ENCODE assay signal across 1 cellular context in the genomic region with DNA sequence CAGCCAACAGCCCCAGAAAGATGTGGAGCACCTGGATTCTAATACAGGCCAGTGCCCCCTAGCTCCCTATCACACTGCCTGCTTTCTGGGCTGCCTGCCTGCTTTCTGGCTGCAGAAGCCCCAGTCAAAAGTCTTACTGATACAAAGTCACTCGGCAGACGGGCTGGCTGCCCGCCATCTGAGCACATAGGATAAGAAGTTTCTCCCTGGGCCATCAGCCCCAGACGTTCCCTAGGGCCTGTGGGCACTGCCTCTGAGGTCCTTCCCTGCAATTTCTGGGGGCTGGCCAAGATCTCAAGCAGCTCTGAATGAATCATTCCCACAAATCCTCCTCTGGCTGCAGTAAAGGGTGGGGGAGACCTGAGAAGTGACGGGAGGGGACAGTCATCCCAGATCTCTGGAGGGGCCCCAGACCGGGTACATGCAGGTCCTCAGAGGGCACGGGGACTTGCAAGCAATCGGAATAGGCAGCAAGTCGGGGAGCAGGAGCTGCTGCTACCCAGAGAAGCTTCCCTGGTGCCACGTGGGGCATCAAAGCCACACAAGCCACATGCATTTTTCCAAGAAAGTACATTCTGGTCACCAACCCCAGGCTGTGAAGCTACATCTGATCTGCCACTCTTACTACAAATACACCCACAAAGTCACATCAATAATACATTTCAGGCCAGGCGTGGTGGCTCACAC.
TF ChIP-seq lines count a peak whose summit lies in the region.

No MANE protein-coding gene starts in this region.

TF ChIP-seq in H1, 55 proteins besides CTCF, POLR2A, EP300 and RAD21:
- no peak for TF ChIP-seq TAF1 (IDR thresholded peaks at IDR 0.05; ENCODE audit: low read depth, low read length)
- TF ChIP-seq, protein P1, sequence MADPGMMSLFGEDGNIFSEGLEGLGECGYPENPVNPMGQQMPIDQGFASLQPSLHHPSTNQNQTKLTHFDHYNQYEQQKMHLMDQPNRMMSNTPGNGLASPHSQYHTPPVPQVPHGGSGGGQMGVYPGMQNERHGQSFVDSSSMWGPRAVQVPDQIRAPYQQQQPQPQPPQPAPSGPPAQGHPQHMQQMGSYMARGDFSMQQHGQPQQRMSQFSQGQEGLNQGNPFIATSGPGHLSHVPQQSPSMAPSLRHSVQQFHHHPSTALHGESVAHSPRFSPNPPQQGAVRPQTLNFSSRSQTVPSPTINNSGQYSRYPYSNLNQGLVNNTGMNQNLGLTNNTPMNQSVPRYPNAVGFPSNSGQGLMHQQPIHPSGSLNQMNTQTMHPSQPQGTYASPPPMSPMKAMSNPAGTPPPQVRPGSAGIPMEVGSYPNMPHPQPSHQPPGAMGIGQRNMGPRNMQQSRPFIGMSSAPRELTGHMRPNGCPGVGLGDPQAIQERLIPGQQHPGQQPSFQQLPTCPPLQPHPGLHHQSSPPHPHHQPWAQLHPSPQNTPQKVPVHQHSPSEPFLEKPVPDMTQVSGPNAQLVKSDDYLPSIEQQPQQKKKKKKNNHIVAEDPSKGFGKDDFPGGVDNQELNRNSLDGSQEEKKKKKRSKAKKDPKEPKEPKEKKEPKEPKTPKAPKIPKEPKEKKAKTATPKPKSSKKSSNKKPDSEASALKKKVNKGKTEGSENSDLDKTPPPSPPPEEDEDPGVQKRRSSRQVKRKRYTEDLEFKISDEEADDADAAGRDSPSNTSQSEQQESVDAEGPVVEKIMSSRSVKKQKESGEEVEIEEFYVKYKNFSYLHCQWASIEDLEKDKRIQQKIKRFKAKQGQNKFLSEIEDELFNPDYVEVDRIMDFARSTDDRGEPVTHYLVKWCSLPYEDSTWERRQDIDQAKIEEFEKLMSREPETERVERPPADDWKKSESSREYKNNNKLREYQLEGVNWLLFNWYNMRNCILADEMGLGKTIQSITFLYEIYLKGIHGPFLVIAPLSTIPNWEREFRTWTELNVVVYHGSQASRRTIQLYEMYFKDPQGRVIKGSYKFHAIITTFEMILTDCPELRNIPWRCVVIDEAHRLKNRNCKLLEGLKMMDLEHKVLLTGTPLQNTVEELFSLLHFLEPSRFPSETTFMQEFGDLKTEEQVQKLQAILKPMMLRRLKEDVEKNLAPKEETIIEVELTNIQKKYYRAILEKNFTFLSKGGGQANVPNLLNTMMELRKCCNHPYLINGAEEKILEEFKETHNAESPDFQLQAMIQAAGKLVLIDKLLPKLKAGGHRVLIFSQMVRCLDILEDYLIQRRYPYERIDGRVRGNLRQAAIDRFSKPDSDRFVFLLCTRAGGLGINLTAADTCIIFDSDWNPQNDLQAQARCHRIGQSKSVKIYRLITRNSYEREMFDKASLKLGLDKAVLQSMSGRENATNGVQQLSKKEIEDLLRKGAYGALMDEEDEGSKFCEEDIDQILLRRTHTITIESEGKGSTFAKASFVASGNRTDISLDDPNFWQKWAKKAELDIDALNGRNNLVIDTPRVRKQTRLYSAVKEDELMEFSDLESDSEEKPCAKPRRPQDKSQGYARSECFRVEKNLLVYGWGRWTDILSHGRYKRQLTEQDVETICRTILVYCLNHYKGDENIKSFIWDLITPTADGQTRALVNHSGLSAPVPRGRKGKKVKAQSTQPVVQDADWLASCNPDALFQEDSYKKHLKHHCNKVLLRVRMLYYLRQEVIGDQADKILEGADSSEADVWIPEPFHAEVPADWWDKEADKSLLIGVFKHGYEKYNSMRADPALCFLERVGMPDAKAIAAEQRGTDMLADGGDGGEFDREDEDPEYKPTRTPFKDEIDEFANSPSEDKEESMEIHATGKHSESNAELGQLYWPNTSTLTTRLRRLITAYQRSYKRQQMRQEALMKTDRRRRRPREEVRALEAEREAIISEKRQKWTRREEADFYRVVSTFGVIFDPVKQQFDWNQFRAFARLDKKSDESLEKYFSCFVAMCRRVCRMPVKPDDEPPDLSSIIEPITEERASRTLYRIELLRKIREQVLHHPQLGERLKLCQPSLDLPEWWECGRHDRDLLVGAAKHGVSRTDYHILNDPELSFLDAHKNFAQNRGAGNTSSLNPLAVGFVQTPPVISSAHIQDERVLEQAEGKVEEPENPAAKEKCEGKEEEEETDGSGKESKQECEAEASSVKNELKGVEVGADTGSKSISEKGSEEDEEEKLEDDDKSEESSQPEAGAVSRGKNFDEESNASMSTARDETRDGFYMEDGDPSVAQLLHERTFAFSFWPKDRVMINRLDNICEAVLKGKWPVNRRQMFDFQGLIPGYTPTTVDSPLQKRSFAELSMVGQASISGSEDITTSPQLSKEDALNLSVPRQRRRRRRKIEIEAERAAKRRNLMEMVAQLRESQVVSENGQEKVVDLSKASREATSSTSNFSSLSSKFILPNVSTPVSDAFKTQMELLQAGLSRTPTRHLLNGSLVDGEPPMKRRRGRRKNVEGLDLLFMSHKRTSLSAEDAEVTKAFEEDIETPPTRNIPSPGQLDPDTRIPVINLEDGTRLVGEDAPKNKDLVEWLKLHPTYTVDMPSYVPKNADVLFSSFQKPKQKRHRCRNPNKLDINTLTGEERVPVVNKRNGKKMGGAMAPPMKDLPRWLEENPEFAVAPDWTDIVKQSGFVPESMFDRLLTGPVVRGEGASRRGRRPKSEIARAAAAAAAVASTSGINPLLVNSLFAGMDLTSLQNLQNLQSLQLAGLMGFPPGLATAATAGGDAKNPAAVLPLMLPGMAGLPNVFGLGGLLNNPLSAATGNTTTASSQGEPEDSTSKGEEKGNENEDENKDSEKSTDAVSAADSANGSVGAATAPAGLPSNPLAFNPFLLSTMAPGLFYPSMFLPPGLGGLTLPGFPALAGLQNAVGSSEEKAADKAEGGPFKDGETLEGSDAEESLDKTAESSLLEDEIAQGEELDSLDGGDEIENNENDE (IDR thresholded peaks at IDR 0.05; ENCODE audit: insufficient replicate concordance, low read length): no peak
- TF ChIP-seq TBP (IDR thresholded peaks at IDR 0.05; ENCODE audit: low read depth, low read length): no peak
- no peak for TF ChIP-seq JUND (IDR thresholded peaks at IDR 0.05; ENCODE audit: low read length)
- no peak for TF ChIP-seq ASH2L (IDR thresholded peaks at IDR 0.05; ENCODE audit: low read length)
- TF ChIP-seq NRF1 (IDR thresholded peaks at IDR 0.05; ENCODE audit: low read depth, low read length): no peak
- TF ChIP-seq HDAC6 (IDR thresholded peaks at IDR 0.05; ENCODE audit: low read depth, low read length): no peak
- no peak for TF ChIP-seq RNF2 (IDR thresholded peaks at IDR 0.05; ENCODE audit: borderline replicate concordance, low read depth, low read length, missing control alignments, poor library complexity, severe bottlenecking)
- TF ChIP-seq RFX5 (IDR thresholded peaks at IDR 0.05; ENCODE audit: borderline replicate concordance, low read depth, low read length): no peak
